7 cellular contexts compared by ENCODE assay signal in the genomic region with DNA sequence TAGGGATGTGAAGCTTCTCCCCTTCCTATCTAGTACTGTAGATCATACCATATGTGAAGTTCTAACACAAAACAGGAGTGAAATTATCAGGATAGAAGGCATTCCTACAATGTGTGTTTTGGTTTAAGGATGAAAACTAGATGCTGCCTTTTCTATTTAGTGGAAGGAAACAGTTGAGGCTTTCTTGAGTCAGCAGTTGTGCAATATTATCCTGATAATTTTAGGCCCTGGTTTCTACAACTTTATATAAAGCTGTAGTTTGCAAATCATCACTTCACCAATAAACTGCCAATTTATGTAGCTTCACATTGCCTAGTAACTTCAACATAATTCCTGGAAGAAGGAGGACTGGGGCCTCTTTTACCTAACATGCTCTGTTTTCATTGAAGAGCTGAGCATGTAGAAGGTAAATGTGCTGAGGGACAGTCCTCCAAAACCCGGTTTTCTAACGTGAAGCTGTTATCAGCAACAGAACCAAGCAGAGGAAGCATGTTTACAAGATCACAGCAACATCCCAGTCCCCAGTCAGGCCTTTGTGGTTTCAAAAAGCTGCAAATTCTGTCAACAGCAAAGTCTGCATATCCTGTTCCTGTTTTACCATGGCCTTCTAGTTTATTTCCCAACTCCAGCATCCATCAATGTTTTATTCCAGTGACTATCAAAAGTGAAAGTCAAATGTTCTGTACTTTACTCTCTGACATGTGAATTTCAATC.
DNase-seq lines count a peak whose midpoint lies in the region; ATAC-seq and TF ChIP-seq lines count a peak whose summit lies in the region.

No MANE protein-coding gene starts in this region.

- H3K9me3 ChIP-seq in skeletal muscle tissue (ENCODE audit: control insufficient read depth in 3 of 3, low read length in 3 of 3): no peaks in the 10 kb centered on the region

- peak overlapping the region; percentile 21 for H3K27ac ChIP-seq in skeletal muscle tissue (ENCODE audit: low read depth, low read length)

- no peak overlapping the region for H3K9ac ChIP-seq in skeletal muscle tissue (ENCODE audit: low read depth in 1 of 3, low read length in 3 of 3)

- ATAC-seq in GM21381 (IDR thresholded peaks at IDR 0.05; ENCODE audit: unreplicated experiment): peak; percentile 64

- no peak overlapping the region for H3K4me3 ChIP-seq in Jurkat, Clone E6-1 (ENCODE audit: low read length)
- H3K4me3 ChIP-seq in skeletal muscle tissue (ENCODE audit: low read length in 3 of 3): no peak overlapping the region

- no peaks in the 10 kb centered on the region for H3K4me1 ChIP-seq in skeletal muscle tissue (ENCODE audit: control insufficient read depth in 3 of 3, insufficient read depth in 3 of 3, low read length in 3 of 3)

- no peak for TF ChIP-seq POLR2A in erythroblast (IDR thresholded peaks at IDR 0.05; ENCODE audit: low read length)

- H3K36me3 ChIP-seq in skeletal muscle tissue (ENCODE audit: control insufficient read depth in 3 of 3, insufficient read depth in 3 of 3, low read length in 3 of 3): no peaks in the 10 kb centered on the region

- peak; percentile 5 for DNase-seq in Jurkat, Clone E6-1 (ENCODE audit: low read depth, low spot score)
- DNase-seq in erythroblast (lab: John Stamatoyannopoulos, UW) (peak; percentile 1 to 10), NCI-H187 (lab: John Stamatoyannopoulos, UW) (no peak), NCI-H1048 (lab: John Stamatoyannopoulos, UW) (no peak), DMS79 treated with DMSO at 0.1 percent for 48 hours (lab: John Stamatoyannopoulos, UW) (no peak)

- H3K27me3 ChIP-seq in skeletal muscle tissue (ENCODE audit: control insufficient read depth in 3 of 3, insufficient read depth in 3 of 3, low read length in 3 of 3): no peaks in the 10 kb centered on the region

Comparison
In these comparisons a context has a peak if more than half of its experiments do, and no peak if none do; other contexts are left out.
1. DNase-seq: peak in Jurkat, Clone E6-1 (single experiment) and erythroblast (2 of 2); none in NCI-H187 (0 of 2), NCI-H1048 (single experiment) and DMS79 treated with DMSO at 0.1 percent for 48 hours (single experiment).